ENCODE assay signal across 8 cellular contexts in the genomic region with DNA sequence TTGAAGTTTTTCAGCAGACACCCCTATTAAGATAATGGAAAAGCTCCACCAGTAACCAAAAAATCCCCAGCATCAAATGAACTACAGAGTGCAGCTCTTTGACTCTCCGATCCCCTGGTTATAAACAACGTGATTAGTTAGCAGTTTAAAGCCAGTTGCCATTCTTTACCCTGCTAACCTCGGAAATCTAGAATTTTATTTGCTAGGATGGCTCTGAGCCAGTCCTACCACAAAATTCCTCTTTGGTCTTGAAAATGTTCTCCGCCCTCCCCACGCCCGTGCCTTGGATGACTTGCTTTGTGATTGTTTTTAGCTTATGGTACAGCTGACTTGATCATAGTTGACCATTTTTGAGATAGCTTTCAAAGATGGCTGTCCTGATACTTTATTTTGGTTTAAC. TPM values are rescaled to one million over a fixed set of nuclear protein-coding genes. Genes with fewer than 3 reads are reported as not detected.
A peak's percentile ranks its signal among the peaks of the same experiment; 100 is the strongest.
DNase-seq lines count a peak whose midpoint lies in the region; ATAC-seq and TF ChIP-seq lines count a peak whose summit lies in the region.

No MANE protein-coding gene starts in this region.

- no peaks in the 10 kb centered on the region for H3K9me3 Mint-ChIP-seq in chondrocyte (ENCODE audit: low read depth)

- DNase-seq in DMS79 (lab: John Stamatoyannopoulos, UW), result peak; percentile 14
- peak; percentile 31 for DNase-seq in NCI-H2029 (lab: John Stamatoyannopoulos, UW)
- no peak for DNase-seq in chondrocyte (ENCODE audit: low spot score)
- DNase-seq in mucosa of descending colon, result peak in 2 of 3 donors; percentile 46 to 56
- no peak for DNase-seq in posterior vena cava (ENCODE audit: low spot score)
- no peak for DNase-seq in epidermal melanocyte (ENCODE audit: insufficient read length, low spot score)
- no peak for DNase-seq in NOMO-1 treated with dmso at 0.1 percent for 144 hours (lab: John Stamatoyannopoulos, UW; ENCODE audit: unreplicated experiment)

- peaks cover 14% of the 10 kb centered on the region for H3K4me1 ChIP-seq in mucosa of descending colon (ENCODE audit: low read depth)

- TF ChIP-seq CTCF in chondrocyte (IDR thresholded peaks at IDR 0.05) (no peak), mucosa of descending colon (IDR thresholded peaks at IDR 0.05) (no peak)

- peak overlapping the region; percentile 99 for H3K4me3 Mint-ChIP-seq in chondrocyte (ENCODE audit: unreplicated experiment)

- H3K36me3 ChIP-seq in mucosa of descending colon (ENCODE audit: low read depth), result no peaks in the 10 kb centered on the region

- H3K4me1 Mint-ChIP-seq in chondrocyte (ENCODE audit: low read depth), result peaks cover 40% of the 10 kb centered on the region

- intact Hi-C loops in mucosa of descending colon (cut with DNase I, micrococcal nuclease), result loop anchor here (5.0 to 10.0 kb wide), 2 partner anchors 134 to 137 kb away; a partner anchor contains a TSS
- intact Hi-C loops in posterior vena cava (cut with DNase I), result loop anchor here in 1 of 2 donors (10.0 kb wide), 1 partner anchor 134 kb away; a partner anchor contains a TSS

- peak overlapping the region; percentile 95 for H3K4me3 ChIP-seq in mucosa of descending colon

- H3K36me3 Mint-ChIP-seq in chondrocyte (ENCODE audit: low read depth), result peaks cover 2% of the 10 kb centered on the region

- no peak for ATAC-seq in mucosa of descending colon
- ATAC-seq in GM21737 (IDR thresholded peaks at IDR 0.05; ENCODE audit: unreplicated experiment), result no peak

- no peaks in the 10 kb centered on the region for H3K27me3 Mint-ChIP-seq in chondrocyte (ENCODE audit: low read depth)

- no peaks in the 10 kb centered on the region for H3K9me3 ChIP-seq in mucosa of descending colon

- H3K27ac Mint-ChIP-seq in chondrocyte (ENCODE audit: unreplicated experiment), result peak overlapping the region; percentile 100

RNA-seq across cellular contexts. Expression of a gene that starts 1.2 kb away (rescaled TPM):
- total RNA-seq in chondrocyte, result 46.4 to 58.6 TPM (median 49.0 TPM) in 3 replicates
- 10 to 100 TPM; 65.2 to 83.0 (median 75.0) TPM for total RNA-seq in mucosa of descending colon
- 10 to 100 TPM; 42.7 to 61.5 TPM for total RNA-seq in posterior vena cava

Comparison
In these comparisons a context has a peak if more than half of its experiments do, and no peak if none do; other contexts are left out.
1. DNase-seq: peak in DMS79 (single experiment), NCI-H2029 (single experiment) and mucosa of descending colon (2 of 3); none in chondrocyte (single experiment), posterior vena cava (single experiment), epidermal melanocyte (single experiment) and NOMO-1 treated with dmso at 0.1 percent for 144 hours (single experiment).